16 cellular contexts compared by ENCODE assay signal in the genomic region with DNA sequence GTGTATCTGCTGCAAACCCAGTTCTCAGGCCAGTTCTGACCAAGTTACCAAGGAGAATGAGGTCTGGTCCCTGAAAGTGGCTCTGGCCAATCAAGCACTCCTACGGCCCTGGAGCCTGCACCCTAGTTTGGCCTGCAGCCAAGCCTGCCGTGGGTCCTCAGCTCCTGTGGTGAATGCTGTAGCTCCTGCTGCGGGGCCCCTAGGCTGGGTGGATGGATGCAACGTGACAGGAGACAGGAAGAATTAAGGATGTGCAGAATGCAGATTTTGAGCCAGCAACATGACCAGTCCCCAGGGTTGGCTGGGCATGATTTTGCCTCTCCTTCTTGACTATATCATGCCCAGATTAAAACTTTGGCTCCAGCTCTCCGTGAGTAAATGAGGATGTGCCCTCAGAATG.
DNase-seq lines count a peak whose midpoint lies in the region; ATAC-seq lines count a peak whose summit lies in the region.
"Had no signal": no experiment of that assay in that cellular context is flagged by ENCODE, and none has a peak within 500 bp of the region (broad histone marks: within the 10 kb centered on the region; RNA-seq: fewer than 3 reads in every experiment).

No MANE protein-coding gene starts in this region.

- H2BK120ac ChIP-seq in trophoblast cell (ENCODE audit: insufficient read depth, low read length, poor library complexity): peak overlapping the region; percentile 61

- H3K4ac ChIP-seq in trophoblast cell (ENCODE audit: low read depth, low read length): peak overlapping the region; percentile 15

- ATAC-seq in HG03354 (IDR thresholded peaks at IDR 0.05; ENCODE audit: poor library complexity, severe bottlenecking, unreplicated experiment) (no peak), HG02678 (IDR thresholded peaks at IDR 0.05; ENCODE audit: unreplicated experiment) (no peak)
- ATAC-seq in activated naive CD8-positive, alpha-beta T cell treated with anti-CD3 and anti-CD28 coated beads, Interleukin-2, amount 50 U/mL, for 24 hours: no peak
- ATAC-seq: Panc1 had no signal

- peak overlapping the region; percentile 81 for H4K91ac ChIP-seq in trophoblast cell (ENCODE audit: low read depth, low read length)

- peaks cover 24% of the 10 kb centered on the region for H3K4me1 Mint-ChIP-seq in activated T-helper 2 cell treated with anti-CD3 and anti-CD28 coated beads, Interferon-gamma antibody, Interleukin-2, Interleukin-4, amounts not matched to agents 10 μg/mL and 5 μg/mL and 100 μg/mL, durations not matched to agents 14 hours and 24 hours and 36 hours (ENCODE audit: low read depth)
- H3K4me1 Mint-ChIP-seq in activated naive CD8-positive, alpha-beta T cell treated with anti-CD3 and anti-CD28 coated beads, Interleukin-2, amount 50 U/mL, for 24 hours: peaks cover 25% of the 10 kb centered on the region

- H4K12ac ChIP-seq in trophoblast cell (ENCODE audit: low read depth, low read length): no peak overlapping the region

- no peaks in the 10 kb centered on the region for H3K9me3 ChIP-seq in trophoblast cell (ENCODE audit: insufficient read depth, low read depth, low read length)

- no peaks in the 10 kb centered on the region for H3K27me3 Mint-ChIP-seq in activated T-helper 2 cell treated with anti-CD3 and anti-CD28 coated beads, Interferon-gamma antibody, Interleukin-2, Interleukin-4, amounts not matched to agents 10 μg/mL and 5 μg/mL and 100 μg/mL, durations not matched to agents 14 hours and 24 hours and 36 hours (ENCODE audit: low read depth)
- no peaks in the 10 kb centered on the region for H3K27me3 Mint-ChIP-seq in activated naive CD8-positive, alpha-beta T cell treated with anti-CD3 and anti-CD28 coated beads, Interleukin-2, amount 50 U/mL, for 24 hours

- H3K9ac ChIP-seq in trophoblast cell (ENCODE audit: low read length): no peak overlapping the region

- H3K27ac ChIP-seq in trophoblast cell (ENCODE audit: low read depth, low read length): peak overlapping the region; percentile 53
- H3K27ac ChIP-seq: 22Rv1 had no signal

- peaks cover 4 to 7% of the 10 kb centered on the region in 2 experiments for H3K36me3 ChIP-seq in trophoblast cell (ENCODE audit: control insufficient read depth in 1 of 2, insufficient read depth in 2 of 2, low read length in 2 of 2)

- no peaks in the 10 kb centered on the region for H3K9me3 Mint-ChIP-seq in activated T-helper 2 cell treated with anti-CD3 and anti-CD28 coated beads, Interferon-gamma antibody, Interleukin-2, Interleukin-4, amounts not matched to agents 10 μg/mL and 5 μg/mL and 100 μg/mL, durations not matched to agents 14 hours and 24 hours and 36 hours
- H3K9me3 Mint-ChIP-seq in activated naive CD8-positive, alpha-beta T cell treated with anti-CD3 and anti-CD28 coated beads, Interleukin-2, amount 50 U/mL, for 24 hours: no peaks in the 10 kb centered on the region
- H3K9me3 Mint-ChIP-seq: CD8-positive, alpha-beta T cell; HFFc6 had no signal

- H3K23ac ChIP-seq in trophoblast cell (ENCODE audit: low read length): no peak overlapping the region

- H3K4me3 Mint-ChIP-seq in activated T-helper 2 cell treated with anti-CD3 and anti-CD28 coated beads, Interferon-gamma antibody, Interleukin-2, Interleukin-4, amounts not matched to agents 10 μg/mL and 5 μg/mL and 100 μg/mL, durations not matched to agents 14 hours and 24 hours and 36 hours (ENCODE audit: low read depth): no peak overlapping the region
- no peak overlapping the region for H3K4me3 Mint-ChIP-seq in activated naive CD8-positive, alpha-beta T cell treated with anti-CD3 and anti-CD28 coated beads, Interleukin-2, amount 50 U/mL, for 24 hours
- H3K4me3 Mint-ChIP-seq: CD8-positive, alpha-beta T cell; HFFc6 had no signal

- peaks cover 42% of the 10 kb centered on the region for H3K79me1 ChIP-seq in trophoblast cell (ENCODE audit: low read length)

- peak overlapping the region; percentile 69 for H3K18ac ChIP-seq in trophoblast cell (ENCODE audit: low read length)

- no peaks in the 10 kb centered on the region for H3K79me2 ChIP-seq in trophoblast cell (ENCODE audit: control insufficient read depth, insufficient read depth, low read length, poor library complexity)

- H4K8ac ChIP-seq in trophoblast cell (ENCODE audit: low read depth, low read length): peak overlapping the region; percentile 49

- H3K4me1 ChIP-seq in trophoblast cell (ENCODE audit: control insufficient read depth in 1 of 2, insufficient read depth in 2 of 2, low read length in 2 of 2): peaks cover 42 to 47% of the 10 kb centered on the region in 2 experiments

- WGBS in trophoblast cell (ENCODE audit: extremely low coverage, insufficient coverage, insufficient read length): no CpG with 5 or more reads among the region's 5 CpGs

- DNase-seq in NCI-H1417 (lab: John Stamatoyannopoulos, UW): peak in 2 of 3 experiments; percentile 11 to 39
- no peak for DNase-seq in NCI-H1417 treated with DMSO at 0.1 percent for 48 hours (lab: John Stamatoyannopoulos, UW)
- peak; percentile 28 for DNase-seq in NCI-H1092 (lab: John Stamatoyannopoulos, UW)
- DNase-seq in activated T-helper 2 cell treated with anti-CD3 and anti-CD28 coated beads, Interferon-gamma antibody, Interleukin-2, Interleukin-4, amounts not matched to agents 10 μg/mL and 5 μg/mL and 100 μg/mL, durations not matched to agents 14 hours and 24 hours and 36 hours (ENCODE audit: low spot score): no peak
- DNase-seq in trophoblast cell: no peak
- DNase-seq in activated naive CD8-positive, alpha-beta T cell treated with anti-CD3 and anti-CD28 coated beads, Interleukin-2, amount 50 U/mL, for 24 hours: no peak
- DNase-seq: CD8-positive, alpha-beta T cell; HFFc6; NCI-H187; NCI-H2107; NCI-H524 treated with DMSO at 0.1 percent for 48 hours; T-helper 1 cell had no signal

- peak overlapping the region; percentile 71 for H2BK5ac ChIP-seq in trophoblast cell (ENCODE audit: low read depth, low read length, poor library complexity)

- H3K36me3 Mint-ChIP-seq in activated T-helper 2 cell treated with anti-CD3 and anti-CD28 coated beads, Interferon-gamma antibody, Interleukin-2, Interleukin-4, amounts not matched to agents 10 μg/mL and 5 μg/mL and 100 μg/mL, durations not matched to agents 14 hours and 24 hours and 36 hours (ENCODE audit: low read depth): no peaks in the 10 kb centered on the region
- H3K36me3 Mint-ChIP-seq in activated naive CD8-positive, alpha-beta T cell treated with anti-CD3 and anti-CD28 coated beads, Interleukin-2, amount 50 U/mL, for 24 hours (ENCODE audit: low read depth): no peaks in the 10 kb centered on the region
- H3K36me3 Mint-ChIP-seq: CD8-positive, alpha-beta T cell had no signal

- no peak overlapping the region for H3K4me2 ChIP-seq in trophoblast cell (ENCODE audit: low read length)

- no peak overlapping the region for H2AFZ ChIP-seq in trophoblast cell (ENCODE audit: insufficient read depth, low read length, poor library complexity)

- intact Hi-C loops in activated T-helper 2 cell treated with anti-CD3 and anti-CD28 coated beads, Interferon-gamma antibody, Interleukin-2, Interleukin-4, amounts not matched to agents 10 μg/mL and 5 μg/mL and 100 μg/mL, durations not matched to agents 14 hours and 24 hours and 36 hours (cut with micrococcal nuclease): no loop called here

- H2AK5ac ChIP-seq in trophoblast cell (ENCODE audit: low read length): peak overlapping the region; percentile 50

- peak overlapping the region; percentile 86 for H2BK12ac ChIP-seq in trophoblast cell (ENCODE audit: low read length)

- H3K27me3 ChIP-seq in trophoblast cell (ENCODE audit: insufficient read depth, low read length): no peaks in the 10 kb centered on the region

- H3K27ac Mint-ChIP-seq in activated T-helper 2 cell treated with anti-CD3 and anti-CD28 coated beads, Interferon-gamma antibody, Interleukin-2, Interleukin-4, amounts not matched to agents 10 μg/mL and 5 μg/mL and 100 μg/mL, durations not matched to agents 14 hours and 24 hours and 36 hours: peak overlapping the region; percentile 9
- no peak overlapping the region for H3K27ac Mint-ChIP-seq in activated naive CD8-positive, alpha-beta T cell treated with anti-CD3 and anti-CD28 coated beads, Interleukin-2, amount 50 U/mL, for 24 hours
- H3K27ac Mint-ChIP-seq: CD8-positive, alpha-beta T cell had no signal

- no peak overlapping the region for H3K4me3 ChIP-seq in trophoblast cell (ENCODE audit: low read depth, low read length)

- peak overlapping the region; percentile 49 for H3K14ac ChIP-seq in trophoblast cell (ENCODE audit: low read length)

Comparison
In these comparisons a context has a peak if more than half of its experiments do, and no peak if none do; other contexts are left out.
1. DNase-seq: peak in NCI-H1417 (2 of 3) and NCI-H1092 (single experiment); none in NCI-H1417 treated with DMSO at 0.1 percent for 48 hours (single experiment), activated T-helper 2 cell treated with anti-CD3 and anti-CD28 coated beads, Interferon-gamma antibody, Interleukin-2, Interleukin-4, amounts not matched to agents 10 μg/mL and 5 μg/mL and 100 μg/mL, durations not matched to agents 14 hours and 24 hours and 36 hours (single experiment), trophoblast cell (0 of 2) and activated naive CD8-positive, alpha-beta T cell treated with anti-CD3 and anti-CD28 coated beads, Interleukin-2, amount 50 U/mL, for 24 hours (single experiment).